ENCODE assay signal across 14 cellular contexts in genomic region chr14:104477117-104477623, GRCh38.
A peak's percentile ranks its signal among the peaks of the same experiment; 100 is the strongest.
DNase-seq lines count a peak whose midpoint lies in the region; TF ChIP-seq lines count a peak whose summit lies in the region.
"Had no signal": no experiment of that assay in that cellular context is flagged by ENCODE, and none has a peak within 500 bp of the region (broad histone marks: within the 10 kb centered on the region; RNA-seq: fewer than 3 reads in every experiment).

No MANE protein-coding gene starts in this region.

- H3K9me2 ChIP-seq in GM23248 (ENCODE audit: insufficient read depth): no peaks in the 10 kb centered on the region

- H3K9me3 Mint-ChIP-seq in activated CD4-positive, alpha-beta T cell treated with anti-CD3 and anti-CD28 coated beads, Interleukin-2, amount 10 ng/mL, durations not matched to agents 24 days and 14 days: peaks cover 4% of the 10 kb centered on the region
- peaks cover 9 to 27% (median 16%) of the 10 kb centered on the region in 5 experiments for H3K9me3 Mint-ChIP-seq in brain

- no peak overlapping the region for H3K9ac ChIP-seq in BLaER1 treated with 17β-estradiol and CSF1 and Interleukin-3, amounts not matched to agents 10 nM and 100 nM
- H3K9ac ChIP-seq in GM23248: no peak overlapping the region

- H3K4me3 Mint-ChIP-seq in activated CD4-positive, alpha-beta T cell treated with anti-CD3 and anti-CD28 coated beads, Interleukin-2, amount 10 ng/mL, durations not matched to agents 24 days and 14 days: no peak overlapping the region
- no peak overlapping the region for H3K4me3 Mint-ChIP-seq in brain
- H3K4me3 Mint-ChIP-seq: CD14-positive monocyte; CD4-positive, alpha-beta memory T cell; GM23338 had no signal

- TF ChIP-seq CTCF in brain (conservative IDR thresholded peaks at IDR 0.05): no peak

- H3K27ac ChIP-seq in BLaER1 treated with 17β-estradiol and CSF1 and Interleukin-3, amounts not matched to agents 10 nM and 100 nM: no peak overlapping the region
- H3K27ac ChIP-seq in GM23248: no peak overlapping the region

- no peaks in the 10 kb centered on the region for H3K27me3 ChIP-seq in BLaER1 treated with 17β-estradiol and CSF1 and Interleukin-3, amounts not matched to agents 10 nM and 100 nM
- no peaks in the 10 kb centered on the region for H3K27me3 ChIP-seq in GM23248 (replicated peaks; ENCODE audit: insufficient read depth)
- H3K27me3 ChIP-seq: BE2C had no signal

- 51 to 68% methylated on average over 14 to 15 of the region's 15 CpGs for WGBS in GM23248 (ENCODE audit: low coverage in 1 of 2, low lambda C conversion rate in 2 of 2, missing lambda C conversion rate in 2 of 2), 2 experiments

- no peaks in the 10 kb centered on the region for H3K36me3 Mint-ChIP-seq in activated CD4-positive, alpha-beta T cell treated with anti-CD3 and anti-CD28 coated beads, Interleukin-2, amount 10 ng/mL, durations not matched to agents 24 days and 14 days (ENCODE audit: low read depth)
- peaks cover 8% of the 10 kb centered on the region for H3K36me3 Mint-ChIP-seq in brain
- H3K36me3 Mint-ChIP-seq: CD14-positive monocyte; CD4-positive, alpha-beta memory T cell had no signal

- no peak overlapping the region for H3K27ac Mint-ChIP-seq in activated CD4-positive, alpha-beta T cell treated with anti-CD3 and anti-CD28 coated beads, Interleukin-2, amount 10 ng/mL, durations not matched to agents 24 days and 14 days
- H3K27ac Mint-ChIP-seq in brain: peak overlapping the region in 4 of 5 experiments; percentile 82 to 92 (median 88)
- H3K27ac Mint-ChIP-seq: CD4-positive, alpha-beta memory T cell; GM23338 had no signal

- DNase-seq in activated CD4-positive, alpha-beta T cell treated with anti-CD3 and anti-CD28 coated beads, Interleukin-2, amount 10 ng/mL, durations not matched to agents 24 days and 14 days: peak; percentile 43
- DNase-seq in activated CD4-positive, alpha-beta T cell treated with anti-CD3 and anti-CD28 coated beads, Interleukin-2, amount 50 U/mL, for 1 hour: no peak
- DNase-seq in GM23248 (no peak), NAMALWA (ENCODE audit: low spot score) (no peak)
- no peak for DNase-seq in stimulated activated CD4-positive, alpha-beta T cell treated with anti-CD3 and anti-CD28 coated beads, Interleukin-4, amount 100 ng/mL, for 1 hour
- DNase-seq: BE2C; Calu3; CD4-positive, alpha-beta memory T cell; H7; KG1 had no signal

- H3K4me3 ChIP-seq in BLaER1 treated with 17β-estradiol and CSF1 and Interleukin-3, amounts not matched to agents 10 nM and 100 nM: no peak overlapping the region
- H3K4me3 ChIP-seq in GM23248: no peak overlapping the region
- H3K4me3 ChIP-seq: GM23338 had no signal

- H3K4me1 ChIP-seq in BLaER1 treated with 17β-estradiol and CSF1 and Interleukin-3, amounts not matched to agents 10 nM and 100 nM: peaks cover 0 to 24% (median 20%) of the 10 kb centered on the region in 10 experiments; a peak in 13 of 20 replicates
- H3K4me1 ChIP-seq in GM23248 (ENCODE audit: insufficient read depth): no peaks in the 10 kb centered on the region

- no peaks in the 10 kb centered on the region; a peak in 1 of 22 replicates for H4K20me1 ChIP-seq in BLaER1 treated with 17β-estradiol and CSF1 and Interleukin-3, amounts not matched to agents 10 nM and 100 nM
- H4K20me1 ChIP-seq in GM23248 (ENCODE audit: insufficient read depth): no peaks in the 10 kb centered on the region

- H3F3A ChIP-seq in GM23248 (ENCODE audit: insufficient read depth): no peaks in the 10 kb centered on the region

- H3K9me3 ChIP-seq in BLaER1 treated with 17β-estradiol and CSF1 and Interleukin-3, amounts not matched to agents 10 nM and 100 nM (replicated peaks in 1 of 11): peaks cover 22 to 30% (median 26%) of the 10 kb centered on the region in 11 experiments
- no peaks in the 10 kb centered on the region for H3K9me3 ChIP-seq in GM23248 (ENCODE audit: low read depth)
- H3K9me3 ChIP-seq: BE2C had no signal

- in situ Hi-C loops in GM23248 (cut with MboI): no loop called here

- intact Hi-C loops in activated CD4-positive, alpha-beta T cell treated with anti-CD3 and anti-CD28 coated beads, Interleukin-2, amount 10 ng/mL, durations not matched to agents 24 days and 14 days (cut with micrococcal nuclease): no loop called here

- H3K79me2 ChIP-seq in GM23248 (ENCODE audit: insufficient read depth): no peaks in the 10 kb centered on the region

- H2AFZ ChIP-seq in GM23248: no peak overlapping the region
- H2AFZ ChIP-seq: GM23338 had no signal

- peak overlapping the region in 8 of 11 experiments; percentile 10 to 65 (median 35); a peak in 10 of 22 replicates for H3K4me2 ChIP-seq in BLaER1 treated with 17β-estradiol and CSF1 and Interleukin-3, amounts not matched to agents 10 nM and 100 nM
- no peak overlapping the region for H3K4me2 ChIP-seq in GM23248 (ENCODE audit: unreplicated experiment)
- H3K4me2 ChIP-seq: GM23338 had no signal

- H3K36me3 ChIP-seq in BLaER1 treated with 17β-estradiol and CSF1 and Interleukin-3, amounts not matched to agents 10 nM and 100 nM: peaks cover 0 to 7% (median 0%) of the 10 kb centered on the region in 11 experiments; a peak in 3 of 22 replicates
- H3K36me3 ChIP-seq in GM23248 (ENCODE audit: low read depth): no peaks in the 10 kb centered on the region
- H3K36me3 ChIP-seq: BE2C had no signal

- no peaks in the 10 kb centered on the region for H3K27me3 Mint-ChIP-seq in activated CD4-positive, alpha-beta T cell treated with anti-CD3 and anti-CD28 coated beads, Interleukin-2, amount 10 ng/mL, durations not matched to agents 24 days and 14 days
- peaks cover 13% of the 10 kb centered on the region for H3K27me3 Mint-ChIP-seq in brain

- no peaks in the 10 kb centered on the region for H3K4me1 Mint-ChIP-seq in activated CD4-positive, alpha-beta T cell treated with anti-CD3 and anti-CD28 coated beads, Interleukin-2, amount 10 ng/mL, durations not matched to agents 24 days and 14 days
- peaks cover 50% of the 10 kb centered on the region for H3K4me1 Mint-ChIP-seq in brain
- H3K4me1 Mint-ChIP-seq: CD14-positive monocyte; CD4-positive, alpha-beta memory T cell had no signal
